Comparison of ENCODE assay signal across 25 cellular contexts in the genomic region with DNA sequence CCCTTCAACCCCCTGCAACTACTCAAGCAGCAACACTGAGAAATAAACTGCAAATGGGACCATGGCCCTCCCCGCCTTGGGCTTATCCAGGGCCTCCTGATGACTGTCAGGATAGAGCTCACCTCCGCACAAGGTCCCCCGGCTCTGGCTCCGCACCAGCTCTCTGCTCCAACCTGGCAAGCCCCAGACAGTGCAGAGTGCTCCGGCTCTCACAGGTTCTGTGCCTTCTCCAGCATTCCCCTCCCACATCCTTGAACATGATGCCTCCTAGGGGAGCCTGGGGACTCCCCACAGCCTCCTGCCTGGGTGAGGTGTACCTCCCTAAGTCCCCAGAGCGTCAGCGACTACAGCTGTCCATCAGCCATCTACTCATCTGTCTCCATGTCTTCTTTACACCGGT. TPM values are rescaled to one million over a fixed set of nuclear protein-coding genes. Genes with fewer than 3 reads are reported as not detected.
DNase-seq lines count a peak whose midpoint lies in the region; ATAC-seq and TF ChIP-seq lines count a peak whose summit lies in the region.
"Had no signal": no experiment of that assay in that cellular context is flagged by ENCODE, and none has a peak within 500 bp of the region (broad histone marks: within the 10 kb centered on the region; RNA-seq: fewer than 3 reads in every experiment).

No MANE protein-coding gene starts in this region.

- TF ChIP-seq EP300 in SK-N-SH (IDR thresholded peaks at IDR 0.05; ENCODE audit: borderline replicate concordance in 1 of 2, low read depth in 1 of 2, low read length in 1 of 2) = no peak

- CTCF ChIA-PET in SK-N-SH (lab: Yijun Ruan, JAX) (no interaction called here), Panc1 (lab: Charles Lee) (no interaction called here)

- in situ Hi-C loops in Panc1 (cut with HindIII; ENCODE audit: low pct_unique_long_range_greater_than_20kb, low sequenced_read_pairs) = no loop called here

- H3K4me3 ChIP-seq in SK-N-SH (ENCODE audit: low read depth in 2 of 2, low read length in 1 of 2) = no peak overlapping the region
- H3K4me3 ChIP-seq in Panc1 (ENCODE audit: low read depth in 2 of 2, low read length in 2 of 2) = no peak overlapping the region
- H3K4me3 ChIP-seq: A549; BLaER1 treated with 17β-estradiol and CSF1 and Interleukin-3, amounts not matched to agents 10 nM and 100 nM; GM12878 had no signal

- H2AFZ ChIP-seq in SK-N-SH (ENCODE audit: low read depth) = no peak overlapping the region

- DNase-seq in SK-N-SH = no peak
- no peak for DNase-seq in Panc1 (ENCODE audit: low read depth, low spot score)
- peak; percentile 22 for DNase-seq in left kidney (ENCODE audit: low read depth, low spot score)
- DNase-seq in neural crest cell (ENCODE audit: low read depth, low spot score) = no peak
- no peak for DNase-seq in activated CD4-positive, alpha-beta T cell treated with anti-CD3 and anti-CD28 coated beads for 1 hour
- DNase-seq in stimulated activated naive CD8-positive, alpha-beta T cell treated with anti-CD3 and anti-CD28 coated beads, Interleukin-15, amount 100 ng/mL, for 72 hours = no peak
- DNase-seq in H4 (ENCODE audit: low spot score) = no peak
- DNase-seq: 8988T; ACHN; AML-193; BE2C; CD4-positive, alpha-beta T cell; CD8-positive, alpha-beta memory T cell; DMS 273 treated with DMSO at 0.1 percent for 48 hours; DMS79; EL; GDM1; GOT3; H9; HFFc6 had no signal

- POLR2A ChIA-PET in SK-N-SH (lab: Yijun Ruan, JAX) (no interaction called here), Panc1 (lab: Charles Lee) (no interaction called here)

- peaks cover 6% of the 10 kb centered on the region for H3F3A ChIP-seq in SK-N-SH (replicated peaks; ENCODE audit: insufficient read depth)

- H3K9ac ChIP-seq in SK-N-SH = no peak overlapping the region
- H3K9ac ChIP-seq: BLaER1 treated with 17β-estradiol and CSF1 and Interleukin-3, amounts not matched to agents 10 nM and 100 nM had no signal

- peak overlapping the region; percentile 31 for H3K27ac Mint-ChIP-seq in neural crest cell (ENCODE audit: unreplicated experiment)
- H3K27ac Mint-ChIP-seq in stimulated activated naive CD8-positive, alpha-beta T cell treated with anti-CD3 and anti-CD28 coated beads, Interleukin-15, amount 100 ng/mL, for 72 hours = no peak overlapping the region
- H3K27ac Mint-ChIP-seq: CD14-positive monocyte; CD4-positive, alpha-beta T cell; CD8-positive, alpha-beta memory T cell; H9; HFFc6 had no signal

- no peak overlapping the region for H3K4me3 Mint-ChIP-seq in neural crest cell
- no peak overlapping the region for H3K4me3 Mint-ChIP-seq in stimulated activated naive CD8-positive, alpha-beta T cell treated with anti-CD3 and anti-CD28 coated beads, Interleukin-15, amount 100 ng/mL, for 72 hours
- H3K4me3 Mint-ChIP-seq: CD14-positive monocyte; CD4-positive, alpha-beta T cell; CD8-positive, alpha-beta memory T cell; HFFc6 had no signal

- peaks cover 4% of the 10 kb centered on the region for H3K9me3 Mint-ChIP-seq in neural crest cell
- no peaks in the 10 kb centered on the region for H3K9me3 Mint-ChIP-seq in stimulated activated naive CD8-positive, alpha-beta T cell treated with anti-CD3 and anti-CD28 coated beads, Interleukin-15, amount 100 ng/mL, for 72 hours
- H3K9me3 Mint-ChIP-seq: H9, HFFc6 had no signal

- no peaks in the 10 kb centered on the region for H3K79me2 ChIP-seq in SK-N-SH (ENCODE audit: insufficient read depth)

- no peak for TF ChIP-seq RAD21 in SK-N-SH (IDR thresholded peaks at IDR 0.05; ENCODE audit: low read length)

- ATAC-seq in SK-N-SH treated with all-trans-retinoic acid at 6 μM for 48 hours (peak; percentile 58), Panc1 (0 out of 2 replicates have a peak, but pooled peaks have one; percentile 42)
- no peak for ATAC-seq in stimulated activated naive CD8-positive, alpha-beta T cell treated with anti-CD3 and anti-CD28 coated beads, Interleukin-15, amount 100 ng/mL, for 72 hours
- ATAC-seq: GM12878 had no signal

- intact Hi-C loops in Panc1 (cut with micrococcal nuclease; ENCODE audit: unreplicated experiment) = no loop called here

- H3K4me1 ChIP-seq in SK-N-SH (ENCODE audit: control insufficient read depth in 1 of 2, insufficient read depth in 2 of 2, low read depth in 1 of 2, low read length in 1 of 2) (no peaks in the 10 kb centered on the region; a peak in 1 of 4 replicates), Panc1 (ENCODE audit: control insufficient read depth, insufficient read depth, low read length) (no peaks in the 10 kb centered on the region)
- H3K4me1 ChIP-seq: A549; BE2C; BLaER1 treated with 17β-estradiol and CSF1 and Interleukin-3, amounts not matched to agents 10 nM and 100 nM had no signal

- H3K36me3 ChIP-seq in SK-N-SH (replicated peaks in 1 of 2; ENCODE audit: control insufficient read depth in 1 of 2, insufficient read depth in 2 of 2, low read length in 1 of 2) (no peaks in the 10 kb centered on the region), Panc1 (ENCODE audit: control insufficient read depth, insufficient read depth, low read length) (no peaks in the 10 kb centered on the region)
- H3K36me3 ChIP-seq: BE2C; BLaER1 treated with 17β-estradiol and CSF1 and Interleukin-3, amounts not matched to agents 10 nM and 100 nM had no signal

- H3K27me3 Mint-ChIP-seq in neural crest cell (ENCODE audit: low read depth) = no peaks in the 10 kb centered on the region
- no peaks in the 10 kb centered on the region for H3K27me3 Mint-ChIP-seq in stimulated activated naive CD8-positive, alpha-beta T cell treated with anti-CD3 and anti-CD28 coated beads, Interleukin-15, amount 100 ng/mL, for 72 hours

- no TSS peak for BruUV-seq in Panc1 (replicated peaks; lab: Mats Ljungman, UMichigan)

- WGBS in SK-N-SH (ENCODE audit: low lambda C conversion rate) = 70% methylated on average over 8 of the region's 8 CpGs

- no peaks in the 10 kb centered on the region for H4K20me1 ChIP-seq in SK-N-SH (ENCODE audit: insufficient read depth)
- H4K20me1 ChIP-seq: BLaER1 treated with 17β-estradiol and CSF1 and Interleukin-3, amounts not matched to agents 10 nM and 100 nM had no signal

- H3K9me3 ChIP-seq in SK-N-SH (no peaks in the 10 kb centered on the region), Panc1 (ENCODE audit: control insufficient read depth, insufficient read depth, low read depth, low read length) (no peaks in the 10 kb centered on the region; the same call in 1 of the 2 replicates)
- H3K9me3 ChIP-seq: A549, BE2C had no signal

- no peaks in the 10 kb centered on the region for H3K36me3 Mint-ChIP-seq in neural crest cell (ENCODE audit: low read depth)
- H3K36me3 Mint-ChIP-seq: CD14-positive monocyte; CD8-positive, alpha-beta memory T cell had no signal

- no peak overlapping the region for H3K4me2 ChIP-seq in SK-N-SH
- H3K4me2 ChIP-seq: A549; BLaER1 treated with 17β-estradiol and CSF1 and Interleukin-3, amounts not matched to agents 10 nM and 100 nM had no signal

- no peak overlapping the region for H3K27ac ChIP-seq in SK-N-SH (ENCODE audit: low read depth in 2 of 2, low read length in 1 of 2)
- H3K27ac ChIP-seq in Panc1 (ENCODE audit: low read length) = no peak overlapping the region
- H3K27ac ChIP-seq: BLaER1 treated with 17β-estradiol and CSF1 and Interleukin-3, amounts not matched to agents 10 nM and 100 nM had no signal

- TF ChIP-seq CTCF in SK-N-SH (IDR thresholded peaks at IDR 0.05) = no peak
- TF ChIP-seq CTCF in Panc1 (IDR thresholded peaks at IDR 0.05) = no peak
- TF ChIP-seq CTCF in neural crest cell (conservative IDR thresholded peaks at IDR 0.05) = no peak

- peaks cover 12% of the 10 kb centered on the region for H3K4me1 Mint-ChIP-seq in neural crest cell
- H3K4me1 Mint-ChIP-seq in stimulated activated naive CD8-positive, alpha-beta T cell treated with anti-CD3 and anti-CD28 coated beads, Interleukin-15, amount 100 ng/mL, for 72 hours = no peaks in the 10 kb centered on the region
- H3K4me1 Mint-ChIP-seq: CD14-positive monocyte had no signal

- H3K27me3 ChIP-seq in SK-N-SH (ENCODE audit: insufficient read depth) (no peaks in the 10 kb centered on the region), Panc1 (ENCODE audit: control insufficient read depth, insufficient read depth, low read length) (no peaks in the 10 kb centered on the region)
- H3K27me3 ChIP-seq: BE2C; BLaER1 treated with 17β-estradiol and CSF1 and Interleukin-3, amounts not matched to agents 10 nM and 100 nM had no signal

- H3K9me2 ChIP-seq in SK-N-SH = no peaks in the 10 kb centered on the region

TF ChIP-seq in SK-N-SH treated with all-trans-retinoic acid at 6 μM for 48 hours, 23 proteins besides CTCF, POLR2A, EP300 and RAD21 (continues in another document):
- TF ChIP-seq TCF4 (CRISPR knock-in tag; IDR thresholded peaks at IDR 0.05; ENCODE audit: borderline replicate concordance) (no peak), ZFP30 (CRISPR knock-in tag; IDR thresholded peaks at IDR 0.05) (no peak), CSDC2 (CRISPR knock-in tag; IDR thresholded peaks at IDR 0.05) (no peak)

TF ChIP-seq in SK-N-SH, 30 proteins besides CTCF, POLR2A, EP300 and RAD21 (continues in another document):
- no peak for TF ChIP-seq YY1 (IDR thresholded peaks at IDR 0.05; ENCODE audit: low read depth)
- TF ChIP-seq FOXJ3 (CRISPR knock-in tag; IDR thresholded peaks at IDR 0.05) = no peak
- no peak for TF ChIP-seq FOSL2 (IDR thresholded peaks at IDR 0.05; ENCODE audit: borderline replicate concordance, low read depth)
- TF ChIP-seq TEAD4 (IDR thresholded peaks at IDR 0.05; ENCODE audit: borderline replicate concordance, insufficient read depth) = no peak
- TF ChIP-seq TAF1 (IDR thresholded peaks at IDR 0.05; ENCODE audit: borderline replicate concordance, low read depth, low read length) = no peak
- TF ChIP-seq GABPA (IDR thresholded peaks at IDR 0.05; ENCODE audit: low read depth) = no peak
- TF ChIP-seq ELF1 (IDR thresholded peaks at IDR 0.05) = no peak
- TF ChIP-seq MXI1 (IDR thresholded peaks at IDR 0.05; ENCODE audit: low read depth, low read length) = no peak
- TF ChIP-seq, protein P1, sequence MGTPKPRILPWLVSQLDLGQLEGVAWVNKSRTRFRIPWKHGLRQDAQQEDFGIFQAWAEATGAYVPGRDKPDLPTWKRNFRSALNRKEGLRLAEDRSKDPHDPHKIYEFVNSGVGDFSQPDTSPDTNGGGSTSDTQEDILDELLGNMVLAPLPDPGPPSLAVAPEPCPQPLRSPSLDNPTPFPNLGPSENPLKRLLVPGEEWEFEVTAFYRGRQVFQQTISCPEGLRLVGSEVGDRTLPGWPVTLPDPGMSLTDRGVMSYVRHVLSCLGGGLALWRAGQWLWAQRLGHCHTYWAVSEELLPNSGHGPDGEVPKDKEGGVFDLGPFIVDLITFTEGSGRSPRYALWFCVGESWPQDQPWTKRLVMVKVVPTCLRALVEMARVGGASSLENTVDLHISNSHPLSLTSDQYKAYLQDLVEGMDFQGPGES (IDR thresholded peaks at IDR 0.05; ENCODE audit: low read depth, low read length) = no peak
- TF ChIP-seq JUND (IDR thresholded peaks at IDR 0.05) = no peak

RNA-seq across cellular contexts. Expression of a gene that starts 26.7 kb away (rescaled TPM):
- 40.1 and 58.5 TPM in 2 replicates for polyA plus RNA-seq in SK-N-SH (2012; rRNA removed)
- polyA plus RNA-seq in SK-N-SH (2012; cell fraction: cytosol; rRNA removed) = 36.6 and 46.2 TPM in 2 replicates
- 96.4 and 147 TPM in 2 replicates for polyA plus RNA-seq in SK-N-SH (2012; cell fraction: nucleus; rRNA removed)
- total RNA-seq in Panc1 (2021; ENCODE audit: unreplicated experiment) = 72.8 TPM
- polyA plus RNA-seq in Panc1 (2012; ENCODE audit: insufficient read length) = 140 TPM
- 2.6 TPM in 2 replicates for total RNA-seq in neural crest cell
- total RNA-seq in H4 (2014; rRNA removed; shearing (Covaris generic)) = 2.8 and 4.7 TPM in 2 replicates
- polyA plus RNA-seq: CD14-positive monocyte, GM12878 had no signal

Comparison
In these comparisons a context has a peak if more than half of its experiments do, and no peak if none do; other contexts are left out.
1. RNA of a gene that starts 26.7 kb away (total RNA-seq): 72.8 TPM in Panc1 (single experiment); 2.8 to 4.7 TPM in H4 and 2.6 TPM in neural crest cell; every median in the first group is over 10 times any median in the second.